1 cellular context compared by ENCODE assay signal in the genomic region with DNA sequence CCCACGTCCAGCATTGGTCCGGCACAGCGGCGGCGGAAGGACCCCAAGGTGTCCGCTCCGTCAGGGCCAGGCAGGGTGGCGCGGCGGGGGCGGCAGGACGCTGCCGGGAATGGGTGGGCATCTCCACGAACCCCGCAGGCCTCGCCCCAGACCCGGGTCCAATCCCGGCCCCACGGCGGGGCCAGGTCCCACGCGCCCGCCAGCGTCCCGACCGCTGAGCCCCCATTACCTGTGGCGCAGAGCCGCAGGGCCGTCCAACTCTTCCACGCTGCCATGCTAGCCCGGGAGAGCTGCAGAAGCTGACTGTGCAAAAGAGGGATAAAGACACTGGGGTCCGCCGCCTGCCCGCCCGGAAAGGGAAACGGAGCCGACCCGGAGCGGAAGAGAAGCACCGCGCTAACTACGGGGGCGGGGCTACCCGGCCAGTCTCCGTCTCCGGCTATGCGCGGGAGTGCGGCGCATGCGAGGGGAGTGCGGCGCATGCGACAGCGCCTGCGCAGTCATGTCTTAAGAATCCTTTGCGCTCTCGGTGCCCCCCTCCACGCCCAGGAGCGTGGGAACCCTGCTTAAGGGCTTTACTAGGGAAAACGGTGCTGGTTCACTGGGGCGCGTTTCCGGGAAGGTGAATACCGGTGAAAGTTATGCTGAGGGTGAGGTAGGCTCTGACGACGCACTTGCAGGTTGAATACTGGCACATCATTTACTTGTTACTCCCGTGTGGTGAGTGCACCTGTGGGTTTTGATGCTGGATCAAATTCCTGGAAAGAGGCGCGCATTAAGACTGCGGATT.
A peak's percentile ranks its signal among the peaks of the same experiment; 100 is the strongest.
TF ChIP-seq lines count a peak whose summit lies in the region.

A gene with protein sequence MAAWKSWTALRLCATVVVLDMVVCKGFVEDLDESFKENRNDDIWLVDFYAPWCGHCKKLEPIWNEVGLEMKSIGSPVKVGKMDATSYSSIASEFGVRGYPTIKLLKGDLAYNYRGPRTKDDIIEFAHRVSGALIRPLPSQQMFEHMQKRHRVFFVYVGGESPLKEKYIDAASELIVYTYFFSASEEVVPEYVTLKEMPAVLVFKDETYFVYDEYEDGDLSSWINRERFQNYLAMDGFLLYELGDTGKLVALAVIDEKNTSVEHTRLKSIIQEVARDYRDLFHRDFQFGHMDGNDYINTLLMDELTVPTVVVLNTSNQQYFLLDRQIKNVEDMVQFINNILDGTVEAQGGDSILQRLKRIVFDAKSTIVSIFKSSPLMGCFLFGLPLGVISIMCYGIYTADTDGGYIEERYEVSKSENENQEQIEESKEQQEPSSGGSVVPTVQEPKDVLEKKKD (minus strand): TSS at position 402 of the 790 bp plus-strand sequence. CDS start 127 bp downstream, at position 275.

TF ChIP-seq in K562, 482 proteins besides CTCF, POLR2A, EP300 and RAD21 (continued from another document and continues in another):
- TF ChIP-seq, protein P1, sequence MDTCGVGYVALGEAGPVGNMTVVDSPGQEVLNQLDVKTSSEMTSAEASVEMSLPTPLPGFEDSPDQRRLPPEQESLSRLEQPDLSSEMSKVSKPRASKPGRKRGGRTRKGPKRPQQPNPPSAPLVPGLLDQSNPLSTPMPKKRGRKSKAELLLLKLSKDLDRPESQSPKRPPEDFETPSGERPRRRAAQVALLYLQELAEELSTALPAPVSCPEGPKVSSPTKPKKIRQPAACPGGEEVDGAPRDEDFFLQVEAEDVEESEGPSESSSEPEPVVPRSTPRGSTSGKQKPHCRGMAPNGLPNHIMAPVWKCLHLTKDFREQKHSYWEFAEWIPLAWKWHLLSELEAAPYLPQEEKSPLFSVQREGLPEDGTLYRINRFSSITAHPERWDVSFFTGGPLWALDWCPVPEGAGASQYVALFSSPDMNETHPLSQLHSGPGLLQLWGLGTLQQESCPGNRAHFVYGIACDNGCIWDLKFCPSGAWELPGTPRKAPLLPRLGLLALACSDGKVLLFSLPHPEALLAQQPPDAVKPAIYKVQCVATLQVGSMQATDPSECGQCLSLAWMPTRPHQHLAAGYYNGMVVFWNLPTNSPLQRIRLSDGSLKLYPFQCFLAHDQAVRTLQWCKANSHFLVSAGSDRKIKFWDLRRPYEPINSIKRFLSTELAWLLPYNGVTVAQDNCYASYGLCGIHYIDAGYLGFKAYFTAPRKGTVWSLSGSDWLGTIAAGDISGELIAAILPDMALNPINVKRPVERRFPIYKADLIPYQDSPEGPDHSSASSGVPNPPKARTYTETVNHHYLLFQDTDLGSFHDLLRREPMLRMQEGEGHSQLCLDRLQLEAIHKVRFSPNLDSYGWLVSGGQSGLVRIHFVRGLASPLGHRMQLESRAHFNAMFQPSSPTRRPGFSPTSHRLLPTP (IDR thresholded peaks at IDR 0.05; ENCODE audit: borderline replicate concordance, extremely low read depth, insufficient read length), result no peak
- TF ChIP-seq ZNF507 (tag; conservative IDR thresholded peaks at IDR 0.05), result no peak
- peak; percentile 69 for TF ChIP-seq SUPT5H (IDR thresholded peaks at IDR 0.05)
- TF ChIP-seq PHB (CRISPR knock-in tag; IDR thresholded peaks at IDR 0.05), result no peak
- TF ChIP-seq C11orf30 (IDR thresholded peaks at IDR 0.05; ENCODE audit: low read depth), result peak; percentile 74
- TF ChIP-seq TAF1 (IDR thresholded peaks at IDR 0.05; ENCODE audit: control insufficient read depth, extremely low read depth, insufficient read depth, low read length, severe bottlenecking), result peak; percentile 70
- TF ChIP-seq ZC3H8 (IDR thresholded peaks at IDR 0.05), result no peak
- peak; percentile 54 for TF ChIP-seq POLR2B (IDR thresholded peaks at IDR 0.05; ENCODE audit: low read depth, partially characterized antibody)
- TF ChIP-seq IRF1 (CRISPR knock-in tag; IDR thresholded peaks at IDR 0.05; ENCODE audit: borderline replicate concordance), result no peak
- no peak for TF ChIP-seq SMARCA5 (IDR thresholded peaks at IDR 0.05)
- no peak for TF ChIP-seq MITF (IDR thresholded peaks at IDR 0.05)
- no peak for TF ChIP-seq CGGBP1 (CRISPR knock-in tag; IDR thresholded peaks at IDR 0.05)
- TF ChIP-seq HNRNPLL (IDR thresholded peaks at IDR 0.05; ENCODE audit: low read depth, low read length, poor library complexity, severe bottlenecking), result peak; percentile 71
- peak in 1 of 2 experiments; percentile 65; a peak in 2 of 4 replicates for TF ChIP-seq TRIM24 (IDR thresholded peaks at IDR 0.05)
- no peak for TF ChIP-seq HDAC8 (tag; IDR thresholded peaks at IDR 0.05)
- TF ChIP-seq ELF1 (tag; IDR thresholded peaks at IDR 0.05), result no peak; the same call in 1 of the 2 replicates
- no peak for TF ChIP-seq ZNF184 (CRISPR knock-in tag; IDR thresholded peaks at IDR 0.05)
- peak; percentile 42; the same call in 1 of the 2 replicates for TF ChIP-seq EGR1 (conservative IDR thresholded peaks at IDR 0.05)
- no peak for TF ChIP-seq ZSCAN32 (CRISPR knock-in tag; IDR thresholded peaks at IDR 0.05)
- peak; percentile 64 for TF ChIP-seq ZFX (CRISPR knock-in tag; IDR thresholded peaks at IDR 0.05)
- TF ChIP-seq, protein P2, sequence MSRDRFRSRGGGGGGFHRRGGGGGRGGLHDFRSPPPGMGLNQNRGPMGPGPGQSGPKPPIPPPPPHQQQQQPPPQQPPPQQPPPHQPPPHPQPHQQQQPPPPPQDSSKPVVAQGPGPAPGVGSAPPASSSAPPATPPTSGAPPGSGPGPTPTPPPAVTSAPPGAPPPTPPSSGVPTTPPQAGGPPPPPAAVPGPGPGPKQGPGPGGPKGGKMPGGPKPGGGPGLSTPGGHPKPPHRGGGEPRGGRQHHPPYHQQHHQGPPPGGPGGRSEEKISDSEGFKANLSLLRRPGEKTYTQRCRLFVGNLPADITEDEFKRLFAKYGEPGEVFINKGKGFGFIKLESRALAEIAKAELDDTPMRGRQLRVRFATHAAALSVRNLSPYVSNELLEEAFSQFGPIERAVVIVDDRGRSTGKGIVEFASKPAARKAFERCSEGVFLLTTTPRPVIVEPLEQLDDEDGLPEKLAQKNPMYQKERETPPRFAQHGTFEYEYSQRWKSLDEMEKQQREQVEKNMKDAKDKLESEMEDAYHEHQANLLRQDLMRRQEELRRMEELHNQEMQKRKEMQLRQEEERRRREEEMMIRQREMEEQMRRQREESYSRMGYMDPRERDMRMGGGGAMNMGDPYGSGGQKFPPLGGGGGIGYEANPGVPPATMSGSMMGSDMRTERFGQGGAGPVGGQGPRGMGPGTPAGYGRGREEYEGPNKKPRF (IDR thresholded peaks at IDR 0.05; ENCODE audit: low read depth, low read length), result no peak
- TF ChIP-seq SMARCA4 (IDR thresholded peaks at IDR 0.05), result no peak
- no peak for TF ChIP-seq PYGO2 (tag; IDR thresholded peaks at IDR 0.05)
- TF ChIP-seq NR4A1 (CRISPR knock-in tag; IDR thresholded peaks at IDR 0.05), result 0 out of 2 replicates have a peak, but pooled peaks have one; percentile 3
- TF ChIP-seq NR4A1 (tag; IDR thresholded peaks at IDR 0.05), result no peak
- 0 out of 2 replicates have a peak, but pooled peaks have one; percentile 42 for TF ChIP-seq MTA1 (IDR thresholded peaks at IDR 0.05; ENCODE audit: borderline replicate concordance)
- no peak for TF ChIP-seq MCM2 (IDR thresholded peaks at IDR 0.05; ENCODE audit: low read depth)
- no peak for TF ChIP-seq RCOR1 (IDR thresholded peaks at IDR 0.05; ENCODE audit: borderline replicate concordance in 1 of 2, low read depth in 2 of 2, low read length in 2 of 2)
- TF ChIP-seq ETV5 (CRISPR knock-in tag; IDR thresholded peaks at IDR 0.05; ENCODE audit: low read depth), result peak; percentile 41
- no peak for TF ChIP-seq ZNF444 (CRISPR knock-in tag; IDR thresholded peaks at IDR 0.05)
- TF ChIP-seq, protein P3, sequence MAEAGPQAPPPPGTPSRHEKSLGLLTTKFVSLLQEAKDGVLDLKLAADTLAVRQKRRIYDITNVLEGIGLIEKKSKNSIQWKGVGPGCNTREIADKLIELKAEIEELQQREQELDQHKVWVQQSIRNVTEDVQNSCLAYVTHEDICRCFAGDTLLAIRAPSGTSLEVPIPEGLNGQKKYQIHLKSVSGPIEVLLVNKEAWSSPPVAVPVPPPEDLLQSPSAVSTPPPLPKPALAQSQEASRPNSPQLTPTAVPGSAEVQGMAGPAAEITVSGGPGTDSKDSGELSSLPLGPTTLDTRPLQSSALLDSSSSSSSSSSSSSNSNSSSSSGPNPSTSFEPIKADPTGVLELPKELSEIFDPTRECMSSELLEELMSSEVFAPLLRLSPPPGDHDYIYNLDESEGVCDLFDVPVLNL (CRISPR knock-in tag; IDR thresholded peaks at IDR 0.05; ENCODE audit: low read depth), result 0 out of 2 replicates have a peak, but pooled peaks have one; percentile 73
- TF ChIP-seq, protein P4, sequence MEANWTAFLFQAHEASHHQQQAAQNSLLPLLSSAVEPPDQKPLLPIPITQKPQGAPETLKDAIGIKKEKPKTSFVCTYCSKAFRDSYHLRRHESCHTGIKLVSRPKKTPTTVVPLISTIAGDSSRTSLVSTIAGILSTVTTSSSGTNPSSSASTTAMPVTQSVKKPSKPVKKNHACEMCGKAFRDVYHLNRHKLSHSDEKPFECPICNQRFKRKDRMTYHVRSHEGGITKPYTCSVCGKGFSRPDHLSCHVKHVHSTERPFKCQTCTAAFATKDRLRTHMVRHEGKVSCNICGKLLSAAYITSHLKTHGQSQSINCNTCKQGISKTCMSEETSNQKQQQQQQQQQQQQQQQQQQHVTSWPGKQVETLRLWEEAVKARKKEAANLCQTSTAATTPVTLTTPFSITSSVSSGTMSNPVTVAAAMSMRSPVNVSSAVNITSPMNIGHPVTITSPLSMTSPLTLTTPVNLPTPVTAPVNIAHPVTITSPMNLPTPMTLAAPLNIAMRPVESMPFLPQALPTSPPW (CRISPR knock-in tag; IDR thresholded peaks at IDR 0.05), result peak; percentile 79
- TF ChIP-seq FOXK2 (conservative IDR thresholded peaks at IDR 0.05 in 1 of 2, IDR thresholded peaks at IDR 0.05 in 1 of 2; ENCODE audit: low read depth in 2 of 2), result no peak
- TF ChIP-seq HCFC1 (IDR thresholded peaks at IDR 0.05; ENCODE audit: low read depth, low read length), result peak; percentile 35
- no peak for TF ChIP-seq SETDB1 (IDR thresholded peaks at IDR 0.05; ENCODE audit: low read length)
- TF ChIP-seq BHLHE40 (IDR thresholded peaks at IDR 0.05; ENCODE audit: low read length), result peak; percentile 25; the same call in 1 of the 2 replicates
- TF ChIP-seq CTCFL (IDR thresholded peaks at IDR 0.05; ENCODE audit: borderline replicate concordance, insufficient read depth, low read depth, low read length, poor library complexity, severe bottlenecking), result no peak
- no peak for TF ChIP-seq CBX5 (IDR thresholded peaks at IDR 0.05; ENCODE audit: borderline replicate concordance, low read depth)
- TF ChIP-seq, protein P5, sequence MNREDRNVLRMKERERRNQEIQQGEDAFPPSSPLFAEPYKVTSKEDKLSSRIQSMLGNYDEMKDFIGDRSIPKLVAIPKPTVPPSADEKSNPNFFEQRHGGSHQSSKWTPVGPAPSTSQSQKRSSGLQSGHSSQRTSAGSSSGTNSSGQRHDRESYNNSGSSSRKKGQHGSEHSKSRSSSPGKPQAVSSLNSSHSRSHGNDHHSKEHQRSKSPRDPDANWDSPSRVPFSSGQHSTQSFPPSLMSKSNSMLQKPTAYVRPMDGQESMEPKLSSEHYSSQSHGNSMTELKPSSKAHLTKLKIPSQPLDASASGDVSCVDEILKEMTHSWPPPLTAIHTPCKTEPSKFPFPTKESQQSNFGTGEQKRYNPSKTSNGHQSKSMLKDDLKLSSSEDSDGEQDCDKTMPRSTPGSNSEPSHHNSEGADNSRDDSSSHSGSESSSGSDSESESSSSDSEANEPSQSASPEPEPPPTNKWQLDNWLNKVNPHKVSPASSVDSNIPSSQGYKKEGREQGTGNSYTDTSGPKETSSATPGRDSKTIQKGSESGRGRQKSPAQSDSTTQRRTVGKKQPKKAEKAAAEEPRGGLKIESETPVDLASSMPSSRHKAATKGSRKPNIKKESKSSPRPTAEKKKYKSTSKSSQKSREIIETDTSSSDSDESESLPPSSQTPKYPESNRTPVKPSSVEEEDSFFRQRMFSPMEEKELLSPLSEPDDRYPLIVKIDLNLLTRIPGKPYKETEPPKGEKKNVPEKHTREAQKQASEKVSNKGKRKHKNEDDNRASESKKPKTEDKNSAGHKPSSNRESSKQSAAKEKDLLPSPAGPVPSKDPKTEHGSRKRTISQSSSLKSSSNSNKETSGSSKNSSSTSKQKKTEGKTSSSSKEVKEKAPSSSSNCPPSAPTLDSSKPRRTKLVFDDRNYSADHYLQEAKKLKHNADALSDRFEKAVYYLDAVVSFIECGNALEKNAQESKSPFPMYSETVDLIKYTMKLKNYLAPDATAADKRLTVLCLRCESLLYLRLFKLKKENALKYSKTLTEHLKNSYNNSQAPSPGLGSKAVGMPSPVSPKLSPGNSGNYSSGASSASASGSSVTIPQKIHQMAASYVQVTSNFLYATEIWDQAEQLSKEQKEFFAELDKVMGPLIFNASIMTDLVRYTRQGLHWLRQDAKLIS (CRISPR knock-in tag; IDR thresholded peaks at IDR 0.05), result 0 out of 2 replicates have a peak, but pooled peaks have one; percentile 44
- no peak for TF ChIP-seq WHSC1 (IDR thresholded peaks at IDR 0.05; ENCODE audit: low read length)
- no peak for TF ChIP-seq RBM39 (optimal IDR thresholded peaks at IDR 0.05; ENCODE audit: low read depth, low read length)
- TF ChIP-seq CHD4 (IDR thresholded peaks at IDR 0.05; ENCODE audit: insufficient read depth, insufficient replicate concordance, low read depth, low read length, poor library complexity, severe bottlenecking), result no peak
